Comparison of ENCODE assay signal across 21 cellular contexts in the genomic region with DNA sequence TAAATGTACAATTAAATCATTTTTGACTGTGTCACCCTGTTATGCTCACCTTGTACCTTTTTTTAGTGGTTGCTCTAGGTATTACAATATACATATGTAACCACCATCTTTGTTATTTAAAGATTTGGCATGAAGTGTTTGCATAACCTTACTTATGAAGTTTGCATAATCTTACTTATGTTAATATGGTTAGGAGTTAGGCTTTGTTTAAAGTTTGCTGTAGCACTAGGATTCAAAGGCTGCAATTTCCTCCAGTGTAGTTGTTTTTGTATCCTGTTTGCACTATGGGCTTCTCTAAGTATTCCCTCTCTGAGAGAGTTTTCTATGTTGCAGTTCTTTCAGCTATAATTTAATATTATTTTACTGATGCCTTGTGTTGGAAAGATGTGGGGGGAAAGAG. TPM values are rescaled to one million over a fixed set of nuclear protein-coding genes. Genes with fewer than 3 reads are reported as not detected.
"Had no signal": no experiment of that assay in that cellular context is flagged by ENCODE, and none has a peak within 500 bp of the region (broad histone marks: within the 10 kb centered on the region; RNA-seq: fewer than 3 reads in every experiment).

No MANE protein-coding gene starts in this region.

- H3K36me3 ChIP-seq: esophagus squamous epithelium, gastroesophageal sphincter, right atrium auricular region, stomach, vagina had no signal

- H3K4me1 ChIP-seq: esophagus squamous epithelium, gastroesophageal sphincter, right atrium auricular region, stomach, vagina had no signal

- DNase-seq: effector memory CD4-positive, alpha-beta T cell; esophagus squamous epithelium; foreskin fibroblast; glutamatergic neuron; mammary epithelial cell; mucosa of descending colon; naive thymus-derived CD8-positive, alpha-beta T cell; posterior cingulate gyrus; small intestine; stimulated activated CD4-positive, alpha-beta T cell treated with anti-CD3 and anti-CD28 coated beads, Interleukin-12 subunit alpha, Interleukin-12 subunit beta, amount 100 ng/mL, for 4 hours; stimulated activated naive CD4-positive, alpha-beta T cell; stomach; substantia nigra; trophoblast cell had no signal

- H3K27ac ChIP-seq: epithelial cell of prostate, esophagus squamous epithelium, gastroesophageal sphincter, right atrium auricular region, stomach, vagina had no signal

- H3K27me3 ChIP-seq: right atrium auricular region, vagina had no signal

- H3K4me3 Mint-ChIP-seq: naive thymus-derived CD8-positive, alpha-beta T cell had no signal

- H3K9me3 ChIP-seq: esophagus squamous epithelium, gastroesophageal sphincter, mucosa of descending colon, right atrium auricular region, stomach, vagina had no signal

- H3K4me3 ChIP-seq: esophagus squamous epithelium, gastroesophageal sphincter, mucosa of descending colon, right atrium auricular region, stomach, vagina had no signal

- H3K4me1 Mint-ChIP-seq: naive thymus-derived CD8-positive, alpha-beta T cell had no signal

- H3K36me3 Mint-ChIP-seq: naive thymus-derived CD8-positive, alpha-beta T cell had no signal

- H3K27ac Mint-ChIP-seq: naive thymus-derived CD8-positive, alpha-beta T cell had no signal

RNA-seq across cellular contexts. Expression of a gene that starts 17.9 kb away (rescaled TPM):
- total RNA-seq: esophagus squamous epithelium; gastroesophageal sphincter; kidney epithelial cell; lower leg skin; mammary epithelial cell; mucosa of descending colon; naive thymus-derived CD8-positive, alpha-beta T cell; osteocyte; right atrium auricular region; stomach; vagina had no signal
- polyA plus RNA-seq: mammary epithelial cell; naive thymus-derived CD8-positive, alpha-beta T cell; stomach had no signal

RNA-seq across cellular contexts. Expression of a gene that starts 45.6 kb away (rescaled TPM):
- total RNA-seq: esophagus squamous epithelium; gastroesophageal sphincter; kidney epithelial cell; lower leg skin; mammary epithelial cell; mucosa of descending colon; naive thymus-derived CD8-positive, alpha-beta T cell; osteocyte; right atrium auricular region; stomach; vagina had no signal
- polyA plus RNA-seq: mammary epithelial cell; naive thymus-derived CD8-positive, alpha-beta T cell; stomach had no signal
